In the genomic region with DNA sequence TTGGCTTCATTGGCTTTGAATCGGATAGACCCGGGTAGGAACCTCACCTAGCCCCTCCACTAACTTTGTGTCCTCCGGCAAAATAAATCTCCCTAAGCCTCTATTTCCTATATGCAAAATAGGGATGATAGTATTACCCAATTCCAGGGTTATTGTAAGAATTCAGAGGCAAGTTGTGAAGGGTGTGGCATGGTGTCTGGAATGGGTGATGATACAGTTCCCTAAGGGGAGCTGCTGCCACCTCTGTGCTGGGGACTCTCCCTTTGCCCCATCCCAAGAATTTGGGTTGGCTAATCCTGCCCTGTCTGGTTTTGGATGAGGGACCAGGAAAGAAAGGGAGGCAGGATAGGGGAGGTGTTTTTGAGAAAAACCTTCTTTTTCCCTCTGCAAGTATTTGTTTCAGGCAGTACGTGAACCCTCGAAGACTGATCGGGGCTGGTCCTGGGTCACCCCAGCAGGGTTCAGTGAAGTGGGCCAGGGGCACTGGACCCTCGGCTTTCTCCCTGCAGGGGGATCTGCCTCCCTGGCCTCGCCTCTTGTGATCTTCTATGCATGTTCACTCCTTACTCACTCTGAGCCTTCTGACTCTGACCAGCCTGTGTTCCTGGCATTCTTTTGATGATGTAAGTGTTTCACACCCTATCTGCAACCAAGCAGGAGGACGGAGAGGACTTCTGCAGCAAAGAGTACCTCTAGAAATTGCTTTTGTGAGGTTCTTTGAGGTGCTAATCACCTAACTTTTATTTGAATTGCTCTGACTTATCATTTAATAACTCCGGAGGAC, we compare ENCODE assay signal across 8 cellular contexts.
DNase-seq lines count a peak whose midpoint lies in the region; ATAC-seq, FAIRE-seq and TF ChIP-seq lines count a peak whose summit lies in the region.

No MANE protein-coding gene starts in this region.

- no peak for DNase-seq in GM12891 (ENCODE audit: insufficient read length, low spot score)
- peak; percentile 35 for DNase-seq in SW480 (ENCODE audit: low spot score)
- DNase-seq in pancreas: peak in 2 of 6 donors; percentile 28 to 33
- no peak for DNase-seq in WERI-Rb-1

- peak; percentile 47 for FAIRE-seq in GM12891 (lab: Jason Lieb, UNC)
- FAIRE-seq in pancreas (lab: Jason Lieb, UNC): no peak

- H3K27me3 ChIP-seq in pancreas: no peaks in the 10 kb centered on the region
- H3K27me3 ChIP-seq in WERI-Rb-1 (ENCODE audit: insufficient read depth, low read depth, severe bottlenecking): no peaks in the 10 kb centered on the region

- intact Hi-C loops in pancreas (cut with DNase I): loop anchor here in 1 of 3 donors (10.0 kb wide), 1 partner anchor 66 kb away; no protein-coding TSS in a partner anchor

- H3K4me1 ChIP-seq in pancreas: peaks cover 57 to 93% (median 80%) of the 10 kb centered on the region in 3 donors

- H3K4me3 ChIP-seq in pancreas (no peak overlapping the region), WERI-Rb-1 (ENCODE audit: low read depth, low read length) (no peak overlapping the region)

- H3K36me3 ChIP-seq in pancreas (no peaks in the 10 kb centered on the region), WERI-Rb-1 (no peaks in the 10 kb centered on the region)

- no peak for TF ChIP-seq POLR2A in GM12891 (IDR thresholded peaks at IDR 0.05; ENCODE audit: low read depth, low read length)

- ATAC-seq in esophagus mucosa: peak; percentile 79
- peak; percentile 23 to 58 (median 44) for ATAC-seq in pancreas
- no peak for ATAC-seq in HG03521 (IDR thresholded peaks at IDR 0.05; ENCODE audit: unreplicated experiment)
- ATAC-seq in HG03469 (IDR thresholded peaks at IDR 0.05; ENCODE audit: unreplicated experiment): no peak
- no peak for ATAC-seq in HG02678 (IDR thresholded peaks at IDR 0.05; ENCODE audit: unreplicated experiment)

- 66 to 75% methylated on average over 10 of the region's 10 CpGs for WGBS in pancreas, 2 donors

- H3K27ac ChIP-seq in pancreas: peak overlapping the region; percentile 26 to 81 (median 58)
- H3K27ac ChIP-seq in WERI-Rb-1: no peak overlapping the region

- no peak for TF ChIP-seq CTCF in pancreas (IDR thresholded peaks at IDR 0.05)
- no peak for TF ChIP-seq CTCF in WERI-Rb-1 (IDR thresholded peaks at IDR 0.05; ENCODE audit: low read depth, low read length)

- H3K9me3 ChIP-seq in pancreas (no peaks in the 10 kb centered on the region), WERI-Rb-1 (ENCODE audit: severe bottlenecking) (no peaks in the 10 kb centered on the region)

TF ChIP-seq in GM12891, 5 proteins besides CTCF, POLR2A, EP300 and RAD21:
- TF ChIP-seq PAX5 (IDR thresholded peaks at IDR 0.05; ENCODE audit: insufficient read depth, low read length, severe bottlenecking) (no peak), POLR2AphosphoS5 (IDR thresholded peaks at IDR 0.05; ENCODE audit: low read depth, low read length) (no peak), TAF1 (IDR thresholded peaks at IDR 0.05; ENCODE audit: low read depth, low read length) (no peak), SPI1 (IDR thresholded peaks at IDR 0.05; ENCODE audit: low read depth, low read length) (no peak), POU2F2 (IDR thresholded peaks at IDR 0.05; ENCODE audit: low read depth, low read length) (no peak)

Comparison
In these comparisons a context has a peak if more than half of its experiments do, and no peak if none do; other contexts are left out.
1. ATAC-seq: peak in esophagus mucosa (single experiment) and pancreas (4 of 4); none in HG03521 (single experiment), HG03469 (single experiment) and HG02678 (single experiment).